17 cellular contexts compared by ENCODE assay signal in the genomic region with DNA sequence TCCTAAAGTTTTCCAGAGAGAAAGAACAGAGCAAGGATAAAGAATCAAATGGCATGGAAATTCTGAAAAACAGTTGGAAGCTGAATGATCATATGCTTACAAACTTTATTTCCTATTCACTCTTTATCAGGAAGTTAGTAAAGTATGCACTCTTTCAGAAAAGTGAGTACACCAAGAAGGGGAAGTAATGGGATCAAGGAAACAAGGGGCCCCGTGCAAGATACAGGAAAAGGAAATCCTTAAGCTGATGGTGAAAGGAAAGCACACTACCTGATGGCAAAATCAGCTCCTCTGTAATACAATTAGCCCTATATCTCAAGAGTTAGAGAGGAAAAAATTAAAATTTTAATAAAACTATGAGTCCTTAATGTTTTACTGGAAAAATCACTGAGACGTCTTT. TPM values are rescaled to one million over a fixed set of nuclear protein-coding genes. Genes with fewer than 3 reads are reported as not detected.
DNase-seq lines count a peak whose midpoint lies in the region; ATAC-seq, FAIRE-seq and TF ChIP-seq lines count a peak whose summit lies in the region.
"Had no signal": no experiment of that assay in that cellular context is flagged by ENCODE, and none has a peak within 500 bp of the region (broad histone marks: within the 10 kb centered on the region; RNA-seq: fewer than 3 reads in every experiment).

No MANE protein-coding gene starts in this region.

- H3K9me2 ChIP-seq in OCI-LY7 (ENCODE audit: insufficient read depth, low read length), result no peaks in the 10 kb centered on the region

- H3K36me3 ChIP-seq in OCI-LY7 (ENCODE audit: insufficient read depth, low read length), result no peaks in the 10 kb centered on the region

- H3K27me3 Mint-ChIP-seq in CD14-positive monocyte (ENCODE audit: low read depth in 3 of 3) (no peaks in the 10 kb centered on the region), immature natural killer cell (ENCODE audit: low read depth in 3 of 3) (no peaks in the 10 kb centered on the region)
- H3K27me3 Mint-ChIP-seq: stimulated activated naive CD8-positive, alpha-beta T cell treated with anti-CD3 and anti-CD28 coated beads, Interleukin-15, amount 100 ng/mL, for 72 hours had no signal

- no peaks in the 10 kb centered on the region for H3K9me3 ChIP-seq in OCI-LY7 (ENCODE audit: low read length)

- FAIRE-seq in GM12892 (lab: Jason Lieb, UNC), result peak; percentile 65

- no peak overlapping the region for H3K4me3 ChIP-seq in OCI-LY7 (ENCODE audit: low read depth, low read length, poor library complexity, severe bottlenecking)
- H3K4me3 ChIP-seq: dorsolateral prefrontal cortex had no signal

- CTCF ChIA-PET in OCI-LY7 (lab: Charles Lee; ENCODE audit: unreplicated experiment), result no interaction called here

- POLR2A ChIA-PET in OCI-LY7 (lab: Charles Lee), result interaction anchor here (0.7 to 1.7 kb wide), 4 partner anchors 11 to 71 kb away, joined by 3 to 5 read pairs (median 4); no protein-coding TSS in a partner anchor

- no peaks in the 10 kb centered on the region for H3K36me3 Mint-ChIP-seq in CD14-positive monocyte
- peaks cover 0 to 4% (median 0%) of the 10 kb centered on the region in 3 donors for H3K36me3 Mint-ChIP-seq in immature natural killer cell

- BruUV-seq in OCI-LY7 (replicated peaks; lab: Mats Ljungman, UMichigan), result no TSS peak

- DNase-seq in CD14-positive monocyte (ENCODE audit: low spot score) (no peak), GM12892 (ENCODE audit: insufficient read length) (no peak), OCI-LY7 (ENCODE audit: low spot score) (peak; percentile 10), immature natural killer cell (no peak), GM03348 (ENCODE audit: low spot score) (no peak), nucleus accumbens (lab: John Stamatoyannopoulos, UW) (no peak), NK-92 (lab: John Stamatoyannopoulos, UW; ENCODE audit: unreplicated experiment) (no peak)
- DNase-seq: activated CD4-positive, CD25-positive, alpha-beta regulatory T cell treated with anti-CD3 and anti-CD28 coated beads, Interleukin-2, amount 50 U/mL, for 72 hours; COR-L47; dorsolateral prefrontal cortex; GOT3; NCI-H2029 treated with DMSO at 0.1 percent for 48 hours; stimulated activated naive CD8-positive, alpha-beta T cell treated with anti-CD3 and anti-CD28 coated beads, Interleukin-15, amount 100 ng/mL, for 72 hours had no signal

- no peak for TF ChIP-seq POLR2A in GM12892 (IDR thresholded peaks at IDR 0.05; ENCODE audit: low read depth, low read length)

- H3K4me2 ChIP-seq in OCI-LY7 (ENCODE audit: low read length), result peak overlapping the region; percentile 46
- H3K4me2 ChIP-seq: hepatocyte had no signal

- no peak for ATAC-seq in HG03565 (IDR thresholded peaks at IDR 0.05; ENCODE audit: unreplicated experiment)

- H4K20me1 ChIP-seq in OCI-LY7 (ENCODE audit: insufficient read depth, low read length), result no peaks in the 10 kb centered on the region

- TF ChIP-seq CTCF in CD14-positive monocyte (IDR thresholded peaks at IDR 0.05), result no peak
- no peak for TF ChIP-seq CTCF in OCI-LY7 (conservative IDR thresholded peaks at IDR 0.05; ENCODE audit: low read length)

- H3K4me3 Mint-ChIP-seq in CD14-positive monocyte (peak overlapping the region; percentile 65 to 88), immature natural killer cell (peak overlapping the region; percentile 81 to 90 (median 84))

- intact Hi-C loops in CD14-positive monocyte (cut with micrococcal nuclease) (no loop called here), OCI-LY7 (cut with micrococcal nuclease; ENCODE audit: unreplicated experiment) (loop anchor here (5.0 kb wide), 1 partner anchor 68 kb away; no protein-coding TSS in a partner anchor)

- H3K4me1 Mint-ChIP-seq in CD14-positive monocyte, result peaks cover 54% of the 10 kb centered on the region
- peaks cover 30 to 31% of the 10 kb centered on the region in 2 donors for H3K4me1 Mint-ChIP-seq in immature natural killer cell

- peaks cover 20% of the 10 kb centered on the region for H3K4me1 ChIP-seq in OCI-LY7 (ENCODE audit: insufficient read depth, low read length, poor library complexity, severe bottlenecking)

- H2AFZ ChIP-seq in OCI-LY7 (ENCODE audit: low read length), result peak overlapping the region; percentile 61; the same call in 1 of the 2 replicates
- H2AFZ ChIP-seq: hepatocyte had no signal

- no peak overlapping the region for H3K27ac ChIP-seq in OCI-LY7 (ENCODE audit: low read depth, low read length, poor library complexity, severe bottlenecking)
- H3K27ac ChIP-seq: dorsolateral prefrontal cortex, hepatocyte had no signal

- H3K27ac Mint-ChIP-seq in CD14-positive monocyte (peak overlapping the region; percentile 92 to 98 (median 97)), immature natural killer cell (peak overlapping the region; percentile 70 to 96 (median 90))
- H3K27ac Mint-ChIP-seq: stimulated activated naive CD8-positive, alpha-beta T cell treated with anti-CD3 and anti-CD28 coated beads, Interleukin-15, amount 100 ng/mL, for 72 hours had no signal

- H3K9me3 Mint-ChIP-seq in CD14-positive monocyte (peaks cover 0 to 7% (median 4%) of the 10 kb centered on the region in 7 donors), immature natural killer cell (no peaks in the 10 kb centered on the region)
- H3K9me3 Mint-ChIP-seq: stimulated activated naive CD8-positive, alpha-beta T cell treated with anti-CD3 and anti-CD28 coated beads, Interleukin-15, amount 100 ng/mL, for 72 hours had no signal

- no peaks in the 10 kb centered on the region for H3K79me2 ChIP-seq in OCI-LY7 (ENCODE audit: insufficient read depth, low read depth, low read length)
- H3K79me2 ChIP-seq: hepatocyte had no signal

RNA-seq across cellular contexts. Expression of gene CALHM6, which starts 14.0 kb away (rescaled TPM):
- polyA plus RNA-seq in CD14-positive monocyte (100 to 1,000 TPM; 261 to 367 TPM), immature natural killer cell (100 to 1,000 TPM in 2 of 3 donors, 10 to 100 TPM in 1; 26.5 to 107 (median 103) TPM)
- polyA plus RNA-seq in GM12892 (2012; ENCODE audit: missing spikeins), result 34.9 TPM
- total RNA-seq in OCI-LY7 (2014; rRNA removed; shearing (Covaris generic)), result not detected in 2 replicates
- 0.79 and 1.8 TPM in 2 replicates for total RNA-seq in OCI-LY7 (2022)
- total RNA-seq: myocyte had no signal

RNA-seq across cellular contexts. Expression of gene CALHM5, which starts 36.3 kb away (rescaled TPM):
- polyA plus RNA-seq in CD14-positive monocyte (not detected), immature natural killer cell (not detected)
- polyA plus RNA-seq in GM12892 (2012; ENCODE audit: missing spikeins), result not detected
- total RNA-seq in OCI-LY7 (2014; rRNA removed; shearing (Covaris generic)), result not detected in 2 replicates
- total RNA-seq in OCI-LY7 (2022), result not detected in 2 replicates
- total RNA-seq: SK-MEL-5 had no signal
